ENCODE assay signal across 12 cellular contexts in genomic region chr20:33796263-33796906, GRCh38. TPM values are rescaled to one million over a fixed set of nuclear protein-coding genes. Genes with fewer than 3 reads are reported as not detected.
A peak's percentile ranks its signal among the peaks of the same experiment; 100 is the strongest.
DNase-seq lines count a peak whose midpoint lies in the region; ATAC-seq, FAIRE-seq and TF ChIP-seq lines count a peak whose summit lies in the region.
"Had no signal": no experiment of that assay in that cellular context is flagged by ENCODE, and none has a peak within 500 bp of the region (broad histone marks: within the 10 kb centered on the region; RNA-seq: fewer than 3 reads in every experiment).

No MANE protein-coding gene starts in this region.

- H3K9me3 Mint-ChIP-seq in WTC11 = peaks cover 5% of the 10 kb centered on the region

- no peak for TF ChIP-seq EP300 in A549 (IDR thresholded peaks at IDR 0.05)

- POLR2A ChIA-PET in A549 (lab: Yijun Ruan, JAX) (no interaction called here), WTC11 (lab: Charles Lee) (no interaction called here), OCI-LY7 (lab: Charles Lee) (no interaction called here)

- TF ChIP-seq CTCF in A549 (IDR thresholded peaks at IDR 0.05) (no peak), WTC11 (IDR thresholded peaks at IDR 0.05) (no peak), mucosa of descending colon (IDR thresholded peaks at IDR 0.05) (no peak), OCI-LY7 (conservative IDR thresholded peaks at IDR 0.05; ENCODE audit: low read length) (no peak)

- no peaks in the 10 kb centered on the region for H4K20me1 ChIP-seq in OCI-LY7 (ENCODE audit: insufficient read depth, low read length)

- H3K4me2 ChIP-seq in A549 (peak overlapping the region; percentile 19; the same call in 2 of the 3 replicates), OCI-LY7 (ENCODE audit: low read length) (no peak overlapping the region)

- CTCF ChIA-PET in A549 (lab: Yijun Ruan, JAX) (no interaction called here), WTC11 (lab: Charles Lee) (no interaction called here), OCI-LY7 (lab: Charles Lee; ENCODE audit: unreplicated experiment) (no interaction called here)

- WGBS in A549 (ENCODE audit: missing lambda C conversion rate) = 78% methylated on average over 9 of the region's 9 CpGs

- H3K4me3 ChIP-seq in A549 = no peak overlapping the region
- H3K4me3 ChIP-seq in mucosa of descending colon = no peak overlapping the region
- no peak overlapping the region for H3K4me3 ChIP-seq in OCI-LY7 (ENCODE audit: low read depth, low read length, poor library complexity, severe bottlenecking)

- peaks cover 16% of the 10 kb centered on the region for H3K4me1 Mint-ChIP-seq in WTC11

- H3K4me3 Mint-ChIP-seq in WTC11 = no peak overlapping the region

- intact Hi-C loops in mucosa of descending colon (cut with DNase I, micrococcal nuclease) = no loop called here
- intact Hi-C loops in OCI-LY7 (cut with micrococcal nuclease; ENCODE audit: unreplicated experiment) = no loop called here

- no peaks in the 10 kb centered on the region for H3K36me3 ChIP-seq in mucosa of descending colon (ENCODE audit: low read depth)
- H3K36me3 ChIP-seq in OCI-LY7 (ENCODE audit: insufficient read depth, low read length) = no peaks in the 10 kb centered on the region

- H3K9me3 ChIP-seq in A549 (0 out of 3 replicates have a peak, but pooled peaks cover 3% of the 10 kb centered on the region), mucosa of descending colon (no peaks in the 10 kb centered on the region), OCI-LY7 (ENCODE audit: low read length) (no peaks in the 10 kb centered on the region)

- BruUV-seq in OCI-LY7 (replicated peaks; lab: Mats Ljungman, UMichigan) = no TSS peak

- no peak overlapping the region; the same call in 1 of the 2 replicates for H3K27ac Mint-ChIP-seq in WTC11

- no peak for FAIRE-seq in A549 (lab: Jason Lieb, UNC)

- H3K4me1 ChIP-seq in A549 (peaks cover 10% of the 10 kb centered on the region; the same call in 2 of the 3 replicates), mucosa of descending colon (ENCODE audit: low read depth) (peaks cover 16% of the 10 kb centered on the region), OCI-LY7 (ENCODE audit: insufficient read depth, low read length, poor library complexity, severe bottlenecking) (no peaks in the 10 kb centered on the region)

- no peaks in the 10 kb centered on the region for H3K27me3 Mint-ChIP-seq in WTC11 (ENCODE audit: low read depth)

- no peaks in the 10 kb centered on the region for H3K9me2 ChIP-seq in OCI-LY7 (ENCODE audit: insufficient read depth, low read length)

- H3K36me3 Mint-ChIP-seq in WTC11 = no peaks in the 10 kb centered on the region; the same call in 1 of the 2 replicates

- no peak for DNase-seq in A549 (ENCODE audit: low read depth in 1 of 2, low spot score in 1 of 2)
- peak; percentile 94 for DNase-seq in NCI-H1105 treated with DMSO at 0.1 percent for 48 hours (lab: John Stamatoyannopoulos, UW)
- no peak for DNase-seq in WTC11 (ENCODE audit: low spot score)
- DNase-seq in mucosa of descending colon = peak; percentile 68 to 76 (median 74)
- no peak for DNase-seq in OCI-LY7 (ENCODE audit: low spot score)
- no peak for DNase-seq in COLO829 (ENCODE audit: low spot score)
- no peak for DNase-seq in NK-92 treated with Interleukin-12 subunit alpha and Interleukin-12 subunit beta, amount 100 ng/mL, for 24 hours (lab: John Stamatoyannopoulos, UW)
- DNase-seq: activated T-cell treated with anti-CD3 and anti-CD28 coated beads for 4 hours, aorta, right cardiac atrium had no signal

- ATAC-seq in A549 = no peak
- ATAC-seq in WTC11 = peak; percentile 49
- peak; percentile 92 for ATAC-seq in mucosa of descending colon
- ATAC-seq in HG02642 (IDR thresholded peaks at IDR 0.05; ENCODE audit: poor library complexity, unreplicated experiment) = no peak
- ATAC-seq: right cardiac atrium had no signal

- TF ChIP-seq RAD21 in A549 (conservative IDR thresholded peaks at IDR 0.05 in 1 of 2, IDR thresholded peaks at IDR 0.05 in 1 of 2) = no peak

- H2AFZ ChIP-seq in OCI-LY7 (ENCODE audit: low read length) = no peak overlapping the region

- TF ChIP-seq POLR2A in A549 (IDR thresholded peaks at IDR 0.05; ENCODE audit: low read length) = no peak

- no peaks in the 10 kb centered on the region for H3K79me2 ChIP-seq in OCI-LY7 (ENCODE audit: insufficient read depth, low read depth, low read length)

- H3K27ac ChIP-seq in A549 (peak overlapping the region in 1 of 2 experiments; percentile 43; a peak in 2 of 6 replicates), OCI-LY7 (ENCODE audit: low read depth, low read length, poor library complexity, severe bottlenecking) (no peak overlapping the region)
- H3K27ac ChIP-seq: HL-60 had no signal

TF ChIP-seq in A549, 52 proteins besides CTCF, POLR2A, EP300 and RAD21:
- TF ChIP-seq USF2 (IDR thresholded peaks at IDR 0.05) (no peak), RNF2 (IDR thresholded peaks at IDR 0.05; ENCODE audit: borderline replicate concordance, low read depth) (no peak)

TF ChIP-seq in WTC11, 78 proteins besides CTCF, POLR2A, EP300 and RAD21:
- no peak for TF ChIP-seq HMGA2 (CRISPR knock-in tag; IDR thresholded peaks at IDR 0.05)
- TF ChIP-seq RELA (CRISPR knock-in tag; IDR thresholded peaks at IDR 0.05; ENCODE audit: borderline replicate concordance) = no peak
- no peak for TF ChIP-seq FOXP4 (CRISPR knock-in tag; IDR thresholded peaks at IDR 0.05)

RNA-seq across cellular contexts. Expression of gene CHMP4B, which starts 14.8 kb away (rescaled TPM):
- polyA plus RNA-seq in A549 (2011; rRNA removed) (75.8 and 81.3 TPM in 2 replicates), A549 (2017; fragmentation: RNase III; extraction: RNeasy Plus Mini Kit Qiagen cat#74134 plus additional on column Dnase treatment) (104 to 108 TPM (median 107 TPM) in 3 replicates)
- 88.5 and 97.4 TPM in 2 replicates for polyA plus RNA-seq in A549 (2012; cell fraction: cytosol; rRNA removed)
- polyA plus RNA-seq in A549 (2012; cell fraction: nucleus; rRNA removed) = 21.4 and 32.9 TPM in 2 replicates
- 19.8 and 25.1 TPM in 2 replicates for polyA minus RNA-seq in A549 (2011; rRNA and poly(A)+ RNA removed)
- total RNA-seq in WTC11 (2021) (65.4 to 72.5 TPM (median 66.1 TPM) in 3 replicates), mucosa of descending colon (100 to 1,000 TPM; 167 to 230 (median 184) TPM), OCI-LY7 (2022) (80.4 and 84.2 TPM in 2 replicates)
- total RNA-seq in OCI-LY7 (2014; rRNA removed; shearing (Covaris generic)) = 32.4 and 46.6 TPM in 2 replicates

Comparison
In these comparisons a context has a peak if more than half of its experiments do, and no peak if none do; other contexts are left out.
1. ATAC-seq: peak in WTC11 (single experiment) and mucosa of descending colon (single experiment); none in A549 (0 of 2) and HG02642 (single experiment).
2. DNase-seq: peak in NCI-H1105 treated with DMSO at 0.1 percent for 48 hours (single experiment) and mucosa of descending colon (3 of 3); none in A549 (0 of 2), WTC11 (single experiment), OCI-LY7 (single experiment), COLO829 (single experiment) and NK-92 treated with Interleukin-12 subunit alpha and Interleukin-12 subunit beta, amount 100 ng/mL, for 24 hours (single experiment).